3 cellular contexts compared by ENCODE assay signal in genomic region chr9:130382086-130382485, GRCh38.
TF ChIP-seq lines count a peak whose summit lies in the region.

No MANE protein-coding gene starts in this region.

TF ChIP-seq in GM23338, 12 proteins besides CTCF, POLR2A, EP300 and RAD21 (continues in another document):
- TF ChIP-seq, protein P1, sequence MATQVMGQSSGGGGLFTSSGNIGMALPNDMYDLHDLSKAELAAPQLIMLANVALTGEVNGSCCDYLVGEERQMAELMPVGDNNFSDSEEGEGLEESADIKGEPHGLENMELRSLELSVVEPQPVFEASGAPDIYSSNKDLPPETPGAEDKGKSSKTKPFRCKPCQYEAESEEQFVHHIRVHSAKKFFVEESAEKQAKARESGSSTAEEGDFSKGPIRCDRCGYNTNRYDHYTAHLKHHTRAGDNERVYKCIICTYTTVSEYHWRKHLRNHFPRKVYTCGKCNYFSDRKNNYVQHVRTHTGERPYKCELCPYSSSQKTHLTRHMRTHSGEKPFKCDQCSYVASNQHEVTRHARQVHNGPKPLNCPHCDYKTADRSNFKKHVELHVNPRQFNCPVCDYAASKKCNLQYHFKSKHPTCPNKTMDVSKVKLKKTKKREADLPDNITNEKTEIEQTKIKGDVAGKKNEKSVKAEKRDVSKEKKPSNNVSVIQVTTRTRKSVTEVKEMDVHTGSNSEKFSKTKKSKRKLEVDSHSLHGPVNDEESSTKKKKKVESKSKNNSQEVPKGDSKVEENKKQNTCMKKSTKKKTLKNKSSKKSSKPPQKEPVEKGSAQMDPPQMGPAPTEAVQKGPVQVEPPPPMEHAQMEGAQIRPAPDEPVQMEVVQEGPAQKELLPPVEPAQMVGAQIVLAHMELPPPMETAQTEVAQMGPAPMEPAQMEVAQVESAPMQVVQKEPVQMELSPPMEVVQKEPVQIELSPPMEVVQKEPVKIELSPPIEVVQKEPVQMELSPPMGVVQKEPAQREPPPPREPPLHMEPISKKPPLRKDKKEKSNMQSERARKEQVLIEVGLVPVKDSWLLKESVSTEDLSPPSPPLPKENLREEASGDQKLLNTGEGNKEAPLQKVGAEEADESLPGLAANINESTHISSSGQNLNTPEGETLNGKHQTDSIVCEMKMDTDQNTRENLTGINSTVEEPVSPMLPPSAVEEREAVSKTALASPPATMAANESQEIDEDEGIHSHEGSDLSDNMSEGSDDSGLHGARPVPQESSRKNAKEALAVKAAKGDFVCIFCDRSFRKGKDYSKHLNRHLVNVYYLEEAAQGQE (IDR thresholded peaks at IDR 0.05; ENCODE audit: unreplicated experiment), result no peak
- no peak for TF ChIP-seq POLR2AphosphoS5 (IDR thresholded peaks at IDR 0.05; ENCODE audit: low read depth)

TF ChIP-seq in HEK293, 187 proteins besides CTCF, POLR2A, EP300 and RAD21 (continued from another document):
- 0 out of 2 replicates have a peak, but pooled peaks have one; percentile 9 for TF ChIP-seq GLIS2 (tag by site-specific recombination; IDR thresholded peaks at IDR 0.05)

TF ChIP-seq in K562, 482 proteins besides CTCF, POLR2A, EP300 and RAD21 (continued from another document):
- TF ChIP-seq ARID3B (CRISPR knock-in tag; IDR thresholded peaks at IDR 0.05; ENCODE audit: borderline replicate concordance), result no peak
- no peak for TF ChIP-seq ZNF444 (CRISPR knock-in tag; IDR thresholded peaks at IDR 0.05)
- TF ChIP-seq ZNF384 (IDR thresholded peaks at IDR 0.05; ENCODE audit: low read depth, low read length), result no peak
- TF ChIP-seq HDAC3 (IDR thresholded peaks at IDR 0.05; ENCODE audit: borderline replicate concordance, partially characterized antibody), result no peak
- TF ChIP-seq, protein P2, sequence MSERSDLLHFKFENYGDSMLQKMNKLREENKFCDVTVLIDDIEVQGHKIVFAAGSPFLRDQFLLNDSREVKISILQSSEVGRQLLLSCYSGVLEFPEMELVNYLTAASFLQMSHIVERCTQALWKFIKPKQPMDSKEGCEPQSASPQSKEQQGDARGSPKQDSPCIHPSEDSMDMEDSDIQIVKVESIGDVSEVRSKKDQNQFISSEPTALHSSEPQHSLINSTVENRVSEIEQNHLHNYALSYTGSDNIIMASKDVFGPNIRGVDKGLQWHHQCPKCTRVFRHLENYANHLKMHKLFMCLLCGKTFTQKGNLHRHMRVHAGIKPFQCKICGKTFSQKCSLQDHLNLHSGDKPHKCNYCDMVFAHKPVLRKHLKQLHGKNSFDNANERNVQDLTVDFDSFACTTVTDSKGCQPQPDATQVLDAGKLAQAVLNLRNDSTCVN (CRISPR knock-in tag; IDR thresholded peaks at IDR 0.05), result no peak
- TF ChIP-seq ID3 (CRISPR knock-in tag; IDR thresholded peaks at IDR 0.05), result no peak
- TF ChIP-seq ID3 (tag; IDR thresholded peaks at IDR 0.05), result no peak
- TF ChIP-seq ETV6 (IDR thresholded peaks at IDR 0.05; ENCODE audit: borderline replicate concordance in 1 of 2, low read depth in 2 of 2, low read length in 1 of 2), result no peak
- TF ChIP-seq ETV6 (CRISPR knock-in tag; IDR thresholded peaks at IDR 0.05; ENCODE audit: borderline replicate concordance), result no peak
- TF ChIP-seq KHSRP (IDR thresholded peaks at IDR 0.05), result no peak
- TF ChIP-seq TBP (optimal IDR thresholded peaks at IDR 0.05; ENCODE audit: low read depth, low read length), result no peak
- no peak for TF ChIP-seq ZNF24 (IDR thresholded peaks at IDR 0.05)
- no peak for TF ChIP-seq TCF3 (CRISPR knock-in tag; IDR thresholded peaks at IDR 0.05)
- TF ChIP-seq FOXA3 (CRISPR knock-in tag; conservative IDR thresholded peaks at IDR 0.05 in 1 of 2, IDR thresholded peaks at IDR 0.05 in 1 of 2), result no peak
TF ChIP-seq in K562: peak in this region for 0.
